ENCODE assay signal across 27 cellular contexts in the genomic region with DNA sequence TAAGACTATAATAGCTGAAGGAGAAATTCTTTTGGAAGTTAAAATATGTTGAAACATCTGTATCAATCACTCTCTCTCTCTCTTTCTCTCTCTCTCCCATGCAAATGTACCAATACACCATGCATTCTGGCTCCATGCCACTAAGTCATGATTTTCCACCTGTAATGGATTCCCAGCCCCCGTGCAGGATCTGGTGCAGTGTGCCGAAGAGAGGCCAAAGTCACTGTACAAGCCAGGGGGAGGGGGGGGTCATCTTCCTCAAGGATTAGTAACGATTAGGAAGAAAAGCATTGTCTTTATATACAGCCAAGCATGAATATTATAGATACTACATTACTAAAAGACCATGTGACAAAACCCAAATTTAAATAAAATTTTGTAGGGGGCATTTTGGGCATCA.
"Had no signal": no experiment of that assay in that cellular context is flagged by ENCODE, and none has a peak within 500 bp of the region (broad histone marks: within the 10 kb centered on the region; RNA-seq: fewer than 3 reads in every experiment).

No MANE protein-coding gene starts in this region.

- H3K27ac Mint-ChIP-seq: mesothelial cell of epicardium; natural killer cell; nephron progenitor cell; neural progenitor cell; progenitor cell of endocrine pancreas; stimulated activated memory B cell treated with anti-CD40 and anti-IgM and Interleukin-4, amounts not matched to agents 10 μg/mL and 1 μg/mL and 100 μg/mL, for 72 hours; stimulated activated naive CD8-positive, alpha-beta T cell treated with anti-CD3 and anti-CD28 coated beads, Interleukin-15, amount 100 ng/mL, for 72 hours; type B pancreatic cell had no signal

- H3K4me3 Mint-ChIP-seq: mesothelial cell of epicardium; naive B cell; natural killer cell; nephron progenitor cell; neural progenitor cell; stimulated activated memory B cell treated with anti-CD40 and anti-IgM and Interleukin-4, amounts not matched to agents 10 μg/mL and 1 μg/mL and 100 μg/mL, for 72 hours; stimulated activated naive CD8-positive, alpha-beta T cell treated with anti-CD3 and anti-CD28 coated beads, Interleukin-15, amount 100 ng/mL, for 72 hours; type B pancreatic cell had no signal

- H3K4me1 Mint-ChIP-seq: natural killer cell; nephron progenitor cell; stimulated activated naive CD8-positive, alpha-beta T cell treated with anti-CD3 and anti-CD28 coated beads, Interleukin-15, amount 100 ng/mL, for 72 hours had no signal

- H3K9me3 Mint-ChIP-seq: natural killer cell, neural progenitor cell had no signal

- H2AFZ ChIP-seq: neural progenitor cell had no signal

- H3K36me3 Mint-ChIP-seq: mesothelial cell of epicardium; natural killer cell; neural progenitor cell; stimulated activated memory B cell treated with anti-CD40 and anti-IgM and Interleukin-4, amounts not matched to agents 10 μg/mL and 1 μg/mL and 100 μg/mL, for 72 hours; type B pancreatic cell had no signal

- H3K4me3 ChIP-seq: left ventricle myocardium inferior, lung, neural progenitor cell, ovary, right atrium auricular region, right lobe of liver, smooth muscle cell, tibial nerve, uterus had no signal

- H3K4me2 ChIP-seq: neural progenitor cell, smooth muscle cell had no signal

- H3K27ac ChIP-seq: left ventricle myocardium inferior, neural progenitor cell, neutrophil, ovary, right atrium auricular region, right lobe of liver, uterus had no signal

- H3K36me3 ChIP-seq: left ventricle myocardium inferior, neural progenitor cell, neutrophil, ovary, right atrium auricular region, right lobe of liver, tibial nerve, uterus had no signal

- H3K4me1 ChIP-seq: left ventricle myocardium inferior, neural progenitor cell, right atrium auricular region, right lobe of liver, uterus had no signal

- H3K27me3 Mint-ChIP-seq: naive B cell; progenitor cell of endocrine pancreas; stimulated activated memory B cell treated with anti-CD40 and anti-IgM and Interleukin-4, amounts not matched to agents 10 μg/mL and 1 μg/mL and 100 μg/mL, for 72 hours; stimulated activated naive CD8-positive, alpha-beta T cell treated with anti-CD3 and anti-CD28 coated beads, Interleukin-15, amount 100 ng/mL, for 72 hours had no signal

- H3K27me3 ChIP-seq: neural progenitor cell, neutrophil, ovary, right atrium auricular region, right lobe of liver, tibial nerve, uterus had no signal

- ATAC-seq: natural killer cell; right lobe of liver; stimulated activated memory B cell treated with anti-CD40 and anti-IgM and Interleukin-4, amounts not matched to agents 10 μg/mL and 1 μg/mL and 100 μg/mL, for 72 hours; stimulated activated naive CD8-positive, alpha-beta T cell treated with anti-CD3 and anti-CD28 coated beads, Interleukin-15, amount 100 ng/mL, for 72 hours had no signal

- DNase-seq: islet precursor cell; left ventricle myocardium inferior; mesendoderm; naive B cell; natural killer cell; nephron progenitor cell; occipital lobe; ovary; right lobe of liver; stimulated activated CD4-positive, alpha-beta T cell treated with anti-CD3 and anti-CD28 coated beads, Interleukin-1b, Interleukin-23, amount 100 ng/mL, for 48 hours; stimulated activated CD4-positive, alpha-beta T cell treated with anti-CD3 and anti-CD28 coated beads, Interleukin-2, amount 100 ng/mL, for 48 hours; stimulated activated CD4-positive, alpha-beta T cell treated with anti-CD3 and anti-CD28 coated beads, Interleukin-4, amount 100 ng/mL, for 4 hours; stimulated activated CD8-positive, alpha-beta memory T cell treated with anti-CD3 and anti-CD28 coated beads, Interleukin-4, amount 100 ng/mL, for 48 hours; stimulated activated naive CD4-positive, alpha-beta T cell treated with Interleukin-2 at 50 U/mL for 16 hours; stimulated activated naive CD8-positive, alpha-beta T cell treated with anti-CD3 and anti-CD28 coated beads, Interleukin-15, amount 100 ng/mL, for 72 hours; substantia nigra; uterus had no signal

- H3K9me3 ChIP-seq: left ventricle myocardium inferior, neutrophil, ovary, right lobe of liver, uterus had no signal
